8 cellular contexts compared by ENCODE assay signal in the genomic region with DNA sequence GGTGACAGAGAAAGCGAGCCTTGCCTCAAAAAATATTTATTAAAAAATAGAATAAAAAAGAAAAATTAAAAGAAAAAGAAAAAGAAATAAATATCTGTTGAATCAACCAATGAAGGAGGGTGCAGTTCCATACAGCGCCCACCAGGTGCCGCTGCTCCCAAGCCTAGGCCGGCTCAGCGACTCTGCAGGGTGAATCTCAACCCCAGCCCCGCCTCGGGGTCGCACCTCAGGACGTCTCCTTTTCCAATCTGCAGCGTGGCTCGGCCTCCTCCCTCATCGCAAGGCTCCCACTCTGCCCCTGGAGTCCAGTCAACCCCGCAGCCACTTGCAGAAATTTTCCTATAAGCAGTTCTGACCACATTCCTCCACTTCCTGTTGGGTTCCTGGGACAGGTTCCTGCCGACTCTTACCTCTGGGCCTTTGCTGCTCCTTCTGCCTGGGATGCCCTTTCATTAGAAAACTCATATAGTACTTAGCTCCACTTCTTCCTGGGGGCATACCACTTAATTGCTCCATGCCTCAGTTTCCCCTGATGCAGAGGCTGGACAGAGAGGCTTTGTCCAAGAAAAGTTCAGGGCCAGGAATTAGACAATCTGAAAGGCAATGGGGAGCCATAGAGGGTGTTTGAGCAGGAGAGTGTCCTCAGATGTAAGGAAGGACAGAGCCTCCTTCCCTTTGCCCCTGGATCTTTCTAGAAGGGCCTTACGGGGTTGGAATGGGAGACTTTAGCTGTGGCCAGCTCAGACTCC. TPM values are rescaled to one million over a fixed set of nuclear protein-coding genes. Genes with fewer than 3 reads are reported as not detected.
DNase-seq lines count a peak whose midpoint lies in the region; ATAC-seq and TF ChIP-seq lines count a peak whose summit lies in the region.

No MANE protein-coding gene starts in this region.

- H3K4me3 ChIP-seq in AG04449 (ENCODE audit: low read depth, low read length) (peak overlapping the region; percentile 32; the same call in 1 of the 2 replicates), PC-3 (ENCODE audit: low read length) (peak overlapping the region; percentile 37; the same call in 1 of the 2 replicates), tibial artery (no peak overlapping the region)

- H3K27me3 Mint-ChIP-seq in activated T-cell treated with anti-CD3 and anti-CD28 coated beads, Interleukin-2, amount 50 U/mL, for 4 hours (ENCODE audit: low read depth) = peaks cover 3% of the 10 kb centered on the region

- peak overlapping the region; percentile 76 for H2AFZ ChIP-seq in PC-3 (ENCODE audit: low read length)

- ATAC-seq in PC-3 = peak; percentile 73
- ATAC-seq in activated T-cell treated with anti-CD3 and anti-CD28 coated beads, Interleukin-2, amount 50 U/mL, for 4 hours = peak; percentile 72
- ATAC-seq in omental fat pad (ENCODE audit: low FRiP score) = peak; percentile 77

- no peaks in the 10 kb centered on the region for H3K36me3 Mint-ChIP-seq in activated T-cell treated with anti-CD3 and anti-CD28 coated beads, Interleukin-2, amount 50 U/mL, for 4 hours (ENCODE audit: insufficient read depth)

- H4K20me1 ChIP-seq in PC-3 (ENCODE audit: low read length) = no peaks in the 10 kb centered on the region

- H3K9me3 ChIP-seq in PC-3 (ENCODE audit: low read length) (no peaks in the 10 kb centered on the region), tibial artery (no peaks in the 10 kb centered on the region)

- H3K27ac ChIP-seq in PC-3 (ENCODE audit: low read length) (no peak overlapping the region), tibial artery (no peak overlapping the region)

- CTCF ChIA-PET in AG04449 (lab: Yijun Ruan, JAX) (interaction anchor here (0.7 to 2.8 kb wide), 14 partner anchors 9 to 425 kb away, joined by 3 to 17 read pairs (median 3); no protein-coding TSS in a partner anchor), PC-3 (lab: Charles Lee) (interaction anchor here (0.6 kb wide), 2 partner anchors 13 to 578 kb away, joined by 4 to 8 read pairs; no protein-coding TSS in a partner anchor)

- H3K9me2 ChIP-seq in PC-3 (replicated peaks; ENCODE audit: low read length) = no peaks in the 10 kb centered on the region

- H3K4me1 Mint-ChIP-seq in activated T-cell treated with anti-CD3 and anti-CD28 coated beads, Interleukin-2, amount 50 U/mL, for 4 hours (ENCODE audit: low read depth) = peaks cover 13% of the 10 kb centered on the region

- DNase-seq in AG04449 (ENCODE audit: low read depth, low spot score) (no peak), GM20000 (ENCODE audit: low spot score) (peak; percentile 77), PC-3 (peak; percentile 65), fibroblast of peridontal ligament (ENCODE audit: extremely low read depth) (peak; percentile 31), omental fat pad (ENCODE audit: low spot score) (no peak), tibial artery (peak in 1 of 2 donors; percentile 27), NCI-H2029 treated with DMSO at 0.1 percent for 48 hours (lab: John Stamatoyannopoulos, UW) (no peak)
- DNase-seq in activated T-cell treated with anti-CD3 and anti-CD28 coated beads, Interleukin-2, amount 50 U/mL, for 4 hours = peak; percentile 69

- BruUV-seq in PC-3 (replicated peaks; lab: Mats Ljungman, UMichigan) = no TSS peak

- no peaks in the 10 kb centered on the region for H3F3A ChIP-seq in PC-3 (ENCODE audit: low read length, unreplicated experiment)

- POLR2A ChIA-PET in AG04449 (lab: Yijun Ruan, JAX) (no interaction called here), PC-3 (lab: Charles Lee; ENCODE audit: unreplicated experiment) (no interaction called here)

- H3K27me3 ChIP-seq in PC-3 (ENCODE audit: low read length) (peaks cover 56% of the 10 kb centered on the region), tibial artery (peaks cover 0 to 28% of the 10 kb centered on the region in 2 donors)

- no peaks in the 10 kb centered on the region for H3K36me3 ChIP-seq in PC-3 (ENCODE audit: low read depth, low read length)
- H3K36me3 ChIP-seq in tibial artery = no peaks in the 10 kb centered on the region

- intact Hi-C loops in PC-3 (cut with micrococcal nuclease) (loop anchor here (1.0 to 2.0 kb wide), 2 partner anchors 40 to 426 kb away; no protein-coding TSS in a partner anchor), tibial artery (cut with DNase I; ENCODE audit: low total_unique reads) (loop anchor here (5.0 kb wide), 1 partner anchor 423 kb away; no protein-coding TSS in a partner anchor)

- peak overlapping the region; percentile 29 for H3K4me3 Mint-ChIP-seq in activated T-cell treated with anti-CD3 and anti-CD28 coated beads, Interleukin-2, amount 50 U/mL, for 4 hours

- H3K9ac ChIP-seq in PC-3 (ENCODE audit: low read length) = no peak overlapping the region

- H3K79me2 ChIP-seq in PC-3 (ENCODE audit: low read length) = no peaks in the 10 kb centered on the region

- H3K9me3 Mint-ChIP-seq in activated T-cell treated with anti-CD3 and anti-CD28 coated beads, Interleukin-2, amount 50 U/mL, for 4 hours = no peaks in the 10 kb centered on the region

- TF ChIP-seq CTCF in AG04449 (IDR thresholded peaks at IDR 0.05; ENCODE audit: insufficient read depth, low read length, missing control alignments) (peak; percentile 91), GM20000 (IDR thresholded peaks at IDR 0.05; ENCODE audit: extremely low read depth, missing control alignments) (peak; percentile 90), PC-3 (conservative IDR thresholded peaks at IDR 0.05; ENCODE audit: low read depth, low read length) (peak; percentile 86), omental fat pad (IDR thresholded peaks at IDR 0.05) (peak in 1 of 3 donors; percentile 21), tibial artery (IDR thresholded peaks at IDR 0.05) (peak; percentile 77 to 99)

- H3K4me2 ChIP-seq in PC-3 (ENCODE audit: low read length) = peak overlapping the region; percentile 72

- H3K4me1 ChIP-seq in PC-3 (ENCODE audit: insufficient read depth, low read length) (no peaks in the 10 kb centered on the region), tibial artery (peaks cover 0 to 19% (median 8%) of the 10 kb centered on the region in 4 donors)

RNA-seq across cellular contexts. Expression of a gene that starts 24.3 kb away (rescaled TPM):
- total RNA-seq in PC-3 (2014; rRNA removed) (not detected in 2 replicates), omental fat pad (not detected)
- not detected for total RNA-seq in activated T-cell treated with anti-CD3 and anti-CD28 coated beads, Interleukin-2, amount 50 U/mL, for 4 hours

RNA-seq across cellular contexts. Expression of a gene that starts 43.8 kb away (rescaled TPM):
- not detected in 2 replicates for total RNA-seq in PC-3 (2014; rRNA removed)
- total RNA-seq in activated T-cell treated with anti-CD3 and anti-CD28 coated beads, Interleukin-2, amount 50 U/mL, for 4 hours = not detected
- total RNA-seq in omental fat pad = not detected

RNA-seq across cellular contexts. Expression of a gene that starts 44.2 kb away (rescaled TPM):
- total RNA-seq in PC-3 (2014; rRNA removed) (1.2 TPM in 1 of 2 replicates, not detected in the other), omental fat pad (10 to 100 TPM; 16.7 to 46.7 (median 22.5) TPM)
- 1 to 10 TPM; 1.1 to 3.1 (median 1.5) TPM for total RNA-seq in activated T-cell treated with anti-CD3 and anti-CD28 coated beads, Interleukin-2, amount 50 U/mL, for 4 hours

Comparison
In these comparisons a context has a peak if more than half of its experiments do, and no peak if none do; other contexts are left out.
1. DNase-seq: peak in GM20000 (single experiment), PC-3 (single experiment), activated T-cell treated with anti-CD3 and anti-CD28 coated beads, Interleukin-2, amount 50 U/mL, for 4 hours (single experiment) and fibroblast of peridontal ligament (single experiment); none in AG04449 (single experiment), omental fat pad (single experiment) and NCI-H2029 treated with DMSO at 0.1 percent for 48 hours (single experiment).
2. H3K4me3 ChIP-seq: peak in AG04449 (single experiment) and PC-3 (single experiment); none in tibial artery (0 of 2).
3. Peak in every context shown above with its lines, with median percentiles within 50 percentile points of each other: ATAC-seq.